1 cellular context compared by ENCODE assay signal in genomic region chr1:19384772-19385187, GRCh38.
A peak's percentile ranks its signal among the peaks of the same experiment; 100 is the strongest.
TF ChIP-seq lines count a peak whose summit lies in the region.

No MANE protein-coding gene starts in this region.

TF ChIP-seq in A549, 52 proteins besides CTCF, POLR2A, EP300 and RAD21 (continued from another document):
- peak; percentile 67 for TF ChIP-seq ZFP36 (IDR thresholded peaks at IDR 0.05; ENCODE audit: borderline replicate concordance, partially characterized antibody)
TF ChIP-seq in A549: peak in this region for 1.
